In the genomic region with DNA sequence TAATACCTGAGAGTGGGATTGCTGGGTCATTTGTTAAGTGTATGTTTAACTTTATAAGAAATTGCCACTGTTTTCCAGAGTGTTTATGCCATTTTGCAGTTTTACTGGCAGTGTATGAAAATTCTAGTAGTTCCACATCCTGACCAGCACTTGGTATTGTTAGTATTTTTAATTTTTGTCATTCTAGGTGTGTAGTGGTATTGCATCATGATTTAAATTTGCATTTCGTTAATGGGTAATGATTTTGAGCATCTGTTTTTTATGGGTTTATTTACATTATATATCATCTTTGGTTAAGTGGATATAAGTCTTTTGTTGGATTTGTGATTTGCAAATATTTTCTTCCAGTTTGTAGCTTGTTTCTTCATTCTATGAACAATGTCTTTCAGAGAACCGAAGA, we compare ENCODE assay signal across 2 cellular contexts.
TF ChIP-seq lines count a peak whose summit lies in the region.

No MANE protein-coding gene starts in this region.

TF ChIP-seq in IMR-90, 13 proteins besides CTCF, POLR2A, EP300 and RAD21:
- no peak for TF ChIP-seq FOS (IDR thresholded peaks at IDR 0.05; ENCODE audit: low read depth, low read length)
- TF ChIP-seq CEBPB (IDR thresholded peaks at IDR 0.05; ENCODE audit: low read depth, low read length) = 0 out of 2 replicates have a peak, but pooled peaks have one; percentile 35
- no peak for TF ChIP-seq MAZ (IDR thresholded peaks at IDR 0.05; ENCODE audit: borderline replicate concordance, low read depth, low read length)
- no peak for TF ChIP-seq NFE2L2 (IDR thresholded peaks at IDR 0.05; ENCODE audit: low read depth, low read length)
TF ChIP-seq in IMR-90: peak in this region for 1.

TF ChIP-seq in H1, 55 proteins besides CTCF, POLR2A, EP300 and RAD21:
- TF ChIP-seq SAP30 (IDR thresholded peaks at IDR 0.05; ENCODE audit: insufficient read depth, insufficient replicate concordance, low read length) = no peak
- no peak for TF ChIP-seq ASH2L (IDR thresholded peaks at IDR 0.05; ENCODE audit: low read length)
- TF ChIP-seq RNF2 (IDR thresholded peaks at IDR 0.05; ENCODE audit: borderline replicate concordance, low read depth, low read length, missing control alignments, poor library complexity, severe bottlenecking) = no peak
- TF ChIP-seq NANOG (IDR thresholded peaks at IDR 0.05; ENCODE audit: insufficient read depth, low read depth, low read length, poor library complexity, severe bottlenecking) = no peak
- no peak for TF ChIP-seq TAF7 (optimal IDR thresholded peaks at IDR 0.05; ENCODE audit: borderline replicate concordance, low read depth, low read length)
- no peak for TF ChIP-seq CHD1 (IDR thresholded peaks at IDR 0.05; ENCODE audit: low read depth, low read length)
- no peak for TF ChIP-seq BCL11A (IDR thresholded peaks at IDR 0.05; ENCODE audit: low read depth in 2 of 2, low read length in 2 of 2)
- no peak for TF ChIP-seq CREB1 (IDR thresholded peaks at IDR 0.05)
- no peak for TF ChIP-seq GTF2F1 (IDR thresholded peaks at IDR 0.05; ENCODE audit: borderline replicate concordance, low read depth, low read length)
- TF ChIP-seq POLR2AphosphoS5 (IDR thresholded peaks at IDR 0.05; ENCODE audit: low read depth, low read length) = no peak
- TF ChIP-seq, protein P1, sequence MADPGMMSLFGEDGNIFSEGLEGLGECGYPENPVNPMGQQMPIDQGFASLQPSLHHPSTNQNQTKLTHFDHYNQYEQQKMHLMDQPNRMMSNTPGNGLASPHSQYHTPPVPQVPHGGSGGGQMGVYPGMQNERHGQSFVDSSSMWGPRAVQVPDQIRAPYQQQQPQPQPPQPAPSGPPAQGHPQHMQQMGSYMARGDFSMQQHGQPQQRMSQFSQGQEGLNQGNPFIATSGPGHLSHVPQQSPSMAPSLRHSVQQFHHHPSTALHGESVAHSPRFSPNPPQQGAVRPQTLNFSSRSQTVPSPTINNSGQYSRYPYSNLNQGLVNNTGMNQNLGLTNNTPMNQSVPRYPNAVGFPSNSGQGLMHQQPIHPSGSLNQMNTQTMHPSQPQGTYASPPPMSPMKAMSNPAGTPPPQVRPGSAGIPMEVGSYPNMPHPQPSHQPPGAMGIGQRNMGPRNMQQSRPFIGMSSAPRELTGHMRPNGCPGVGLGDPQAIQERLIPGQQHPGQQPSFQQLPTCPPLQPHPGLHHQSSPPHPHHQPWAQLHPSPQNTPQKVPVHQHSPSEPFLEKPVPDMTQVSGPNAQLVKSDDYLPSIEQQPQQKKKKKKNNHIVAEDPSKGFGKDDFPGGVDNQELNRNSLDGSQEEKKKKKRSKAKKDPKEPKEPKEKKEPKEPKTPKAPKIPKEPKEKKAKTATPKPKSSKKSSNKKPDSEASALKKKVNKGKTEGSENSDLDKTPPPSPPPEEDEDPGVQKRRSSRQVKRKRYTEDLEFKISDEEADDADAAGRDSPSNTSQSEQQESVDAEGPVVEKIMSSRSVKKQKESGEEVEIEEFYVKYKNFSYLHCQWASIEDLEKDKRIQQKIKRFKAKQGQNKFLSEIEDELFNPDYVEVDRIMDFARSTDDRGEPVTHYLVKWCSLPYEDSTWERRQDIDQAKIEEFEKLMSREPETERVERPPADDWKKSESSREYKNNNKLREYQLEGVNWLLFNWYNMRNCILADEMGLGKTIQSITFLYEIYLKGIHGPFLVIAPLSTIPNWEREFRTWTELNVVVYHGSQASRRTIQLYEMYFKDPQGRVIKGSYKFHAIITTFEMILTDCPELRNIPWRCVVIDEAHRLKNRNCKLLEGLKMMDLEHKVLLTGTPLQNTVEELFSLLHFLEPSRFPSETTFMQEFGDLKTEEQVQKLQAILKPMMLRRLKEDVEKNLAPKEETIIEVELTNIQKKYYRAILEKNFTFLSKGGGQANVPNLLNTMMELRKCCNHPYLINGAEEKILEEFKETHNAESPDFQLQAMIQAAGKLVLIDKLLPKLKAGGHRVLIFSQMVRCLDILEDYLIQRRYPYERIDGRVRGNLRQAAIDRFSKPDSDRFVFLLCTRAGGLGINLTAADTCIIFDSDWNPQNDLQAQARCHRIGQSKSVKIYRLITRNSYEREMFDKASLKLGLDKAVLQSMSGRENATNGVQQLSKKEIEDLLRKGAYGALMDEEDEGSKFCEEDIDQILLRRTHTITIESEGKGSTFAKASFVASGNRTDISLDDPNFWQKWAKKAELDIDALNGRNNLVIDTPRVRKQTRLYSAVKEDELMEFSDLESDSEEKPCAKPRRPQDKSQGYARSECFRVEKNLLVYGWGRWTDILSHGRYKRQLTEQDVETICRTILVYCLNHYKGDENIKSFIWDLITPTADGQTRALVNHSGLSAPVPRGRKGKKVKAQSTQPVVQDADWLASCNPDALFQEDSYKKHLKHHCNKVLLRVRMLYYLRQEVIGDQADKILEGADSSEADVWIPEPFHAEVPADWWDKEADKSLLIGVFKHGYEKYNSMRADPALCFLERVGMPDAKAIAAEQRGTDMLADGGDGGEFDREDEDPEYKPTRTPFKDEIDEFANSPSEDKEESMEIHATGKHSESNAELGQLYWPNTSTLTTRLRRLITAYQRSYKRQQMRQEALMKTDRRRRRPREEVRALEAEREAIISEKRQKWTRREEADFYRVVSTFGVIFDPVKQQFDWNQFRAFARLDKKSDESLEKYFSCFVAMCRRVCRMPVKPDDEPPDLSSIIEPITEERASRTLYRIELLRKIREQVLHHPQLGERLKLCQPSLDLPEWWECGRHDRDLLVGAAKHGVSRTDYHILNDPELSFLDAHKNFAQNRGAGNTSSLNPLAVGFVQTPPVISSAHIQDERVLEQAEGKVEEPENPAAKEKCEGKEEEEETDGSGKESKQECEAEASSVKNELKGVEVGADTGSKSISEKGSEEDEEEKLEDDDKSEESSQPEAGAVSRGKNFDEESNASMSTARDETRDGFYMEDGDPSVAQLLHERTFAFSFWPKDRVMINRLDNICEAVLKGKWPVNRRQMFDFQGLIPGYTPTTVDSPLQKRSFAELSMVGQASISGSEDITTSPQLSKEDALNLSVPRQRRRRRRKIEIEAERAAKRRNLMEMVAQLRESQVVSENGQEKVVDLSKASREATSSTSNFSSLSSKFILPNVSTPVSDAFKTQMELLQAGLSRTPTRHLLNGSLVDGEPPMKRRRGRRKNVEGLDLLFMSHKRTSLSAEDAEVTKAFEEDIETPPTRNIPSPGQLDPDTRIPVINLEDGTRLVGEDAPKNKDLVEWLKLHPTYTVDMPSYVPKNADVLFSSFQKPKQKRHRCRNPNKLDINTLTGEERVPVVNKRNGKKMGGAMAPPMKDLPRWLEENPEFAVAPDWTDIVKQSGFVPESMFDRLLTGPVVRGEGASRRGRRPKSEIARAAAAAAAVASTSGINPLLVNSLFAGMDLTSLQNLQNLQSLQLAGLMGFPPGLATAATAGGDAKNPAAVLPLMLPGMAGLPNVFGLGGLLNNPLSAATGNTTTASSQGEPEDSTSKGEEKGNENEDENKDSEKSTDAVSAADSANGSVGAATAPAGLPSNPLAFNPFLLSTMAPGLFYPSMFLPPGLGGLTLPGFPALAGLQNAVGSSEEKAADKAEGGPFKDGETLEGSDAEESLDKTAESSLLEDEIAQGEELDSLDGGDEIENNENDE (IDR thresholded peaks at IDR 0.05; ENCODE audit: insufficient replicate concordance, low read length) = no peak
- TF ChIP-seq, protein P2, sequence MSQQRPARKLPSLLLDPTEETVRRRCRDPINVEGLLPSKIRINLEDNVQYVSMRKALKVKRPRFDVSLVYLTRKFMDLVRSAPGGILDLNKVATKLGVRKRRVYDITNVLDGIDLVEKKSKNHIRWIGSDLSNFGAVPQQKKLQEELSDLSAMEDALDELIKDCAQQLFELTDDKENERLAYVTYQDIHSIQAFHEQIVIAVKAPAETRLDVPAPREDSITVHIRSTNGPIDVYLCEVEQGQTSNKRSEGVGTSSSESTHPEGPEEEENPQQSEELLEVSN (IDR thresholded peaks at IDR 0.05) = no peak
- TF ChIP-seq BRCA1 (IDR thresholded peaks at IDR 0.05; ENCODE audit: low read depth, low read length) = no peak
- TF ChIP-seq, protein P3, sequence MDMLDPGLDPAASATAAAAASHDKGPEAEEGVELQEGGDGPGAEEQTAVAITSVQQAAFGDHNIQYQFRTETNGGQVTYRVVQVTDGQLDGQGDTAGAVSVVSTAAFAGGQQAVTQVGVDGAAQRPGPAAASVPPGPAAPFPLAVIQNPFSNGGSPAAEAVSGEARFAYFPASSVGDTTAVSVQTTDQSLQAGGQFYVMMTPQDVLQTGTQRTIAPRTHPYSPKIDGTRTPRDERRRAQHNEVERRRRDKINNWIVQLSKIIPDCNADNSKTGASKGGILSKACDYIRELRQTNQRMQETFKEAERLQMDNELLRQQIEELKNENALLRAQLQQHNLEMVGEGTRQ (IDR thresholded peaks at IDR 0.05; ENCODE audit: low read length) = no peak
- TF ChIP-seq CBX5 (IDR thresholded peaks at IDR 0.05; ENCODE audit: low read depth, low read length) = no peak
